ENCODE assay signal across 16 cellular contexts in the genomic region with DNA sequence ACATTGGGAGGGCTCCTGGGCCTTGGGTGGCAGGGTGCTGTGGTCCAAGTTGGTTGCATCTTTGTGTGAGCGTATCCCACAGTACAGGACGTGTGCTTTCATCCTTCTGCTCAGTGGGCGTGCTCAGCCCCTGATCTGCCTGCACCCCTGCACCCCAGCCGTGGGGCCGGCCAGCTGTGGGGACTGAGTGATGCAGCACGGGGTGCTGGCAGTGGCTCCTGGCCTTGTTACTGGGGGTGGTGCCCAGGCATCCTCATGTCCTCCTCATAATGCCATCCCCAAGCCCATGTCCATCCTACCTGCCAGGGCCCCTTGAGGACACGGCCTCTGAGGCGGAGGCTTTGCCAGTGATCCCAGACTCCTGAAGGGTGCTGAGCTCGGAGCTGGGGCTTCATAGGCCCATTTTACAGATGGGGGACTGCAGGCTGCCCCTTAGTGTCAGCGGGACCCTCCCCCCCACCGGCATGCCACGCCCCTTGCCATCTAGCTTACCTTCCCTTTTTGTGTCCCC.
DNase-seq lines count a peak whose midpoint lies in the region; ATAC-seq and TF ChIP-seq lines count a peak whose summit lies in the region.
"Had no signal": no experiment of that assay in that cellular context is flagged by ENCODE, and none has a peak within 500 bp of the region (broad histone marks: within the 10 kb centered on the region; RNA-seq: fewer than 3 reads in every experiment).

No MANE protein-coding gene starts in this region.

- no peaks in the 10 kb centered on the region for H3K9me3 ChIP-seq in WERI-Rb-1 (ENCODE audit: severe bottlenecking)
- H3K9me3 ChIP-seq in right atrium auricular region: no peaks in the 10 kb centered on the region
- H3K9me3 ChIP-seq: thoracic aorta had no signal

- no peak overlapping the region for H3K27ac ChIP-seq in WERI-Rb-1
- H3K27ac ChIP-seq in right atrium auricular region: no peak overlapping the region
- H3K27ac ChIP-seq: thoracic aorta had no signal

- peak; percentile 6 for DNase-seq in WERI-Rb-1
- DNase-seq in activated T-cell treated with anti-CD3 and anti-CD28 coated beads, Interleukin-2, amount 50 U/mL, for 48 hours: peak; percentile 8 to 12
- peak; percentile 38 for DNase-seq in right atrium auricular region (ENCODE audit: low spot score)
- peak; percentile 2 for DNase-seq in stimulated activated naive CD8-positive, alpha-beta T cell treated with anti-CD3 and anti-CD28 coated beads, Interleukin-15, Interleukin-2, amounts not matched to agents 100 U/mL and 50 U/mL, for 24 hours
- no peak for DNase-seq in NCI-H524 treated with DMSO at 0.1 percent for 48 hours (lab: John Stamatoyannopoulos, UW)
- no peak for DNase-seq in germinal center (ENCODE audit: low spot score)
- DNase-seq: activated CD4-positive, alpha-beta T cell treated with anti-CD3 and anti-CD28 coated beads, Interleukin-2, amount 50 U/mL, for 48 hours; activated naive CD4-positive, alpha-beta T cell; C1 segment of cervical spinal cord; DMS153; effector CD8-positive, alpha-beta T cell; NCI-H1694; NCI-H345 had no signal

- H3K4me1 ChIP-seq in right atrium auricular region: no peaks in the 10 kb centered on the region

- H3K4me3 ChIP-seq in WERI-Rb-1 (ENCODE audit: low read depth, low read length) (no peak overlapping the region), right atrium auricular region (no peak overlapping the region)
- H3K4me3 ChIP-seq: thoracic aorta had no signal

- H3K27me3 ChIP-seq in WERI-Rb-1 (ENCODE audit: insufficient read depth, low read depth, severe bottlenecking) (no peaks in the 10 kb centered on the region), right atrium auricular region (no peaks in the 10 kb centered on the region)

- ATAC-seq in stimulated activated naive CD8-positive, alpha-beta T cell treated with anti-CD3 and anti-CD28 coated beads, Interleukin-15, Interleukin-2, amounts not matched to agents 100 U/mL and 50 U/mL, for 24 hours: no peak
- ATAC-seq in GM18519 (IDR thresholded peaks at IDR 0.05; ENCODE audit: low FRiP score, unreplicated experiment) (no peak), GM19395 (IDR thresholded peaks at IDR 0.05; ENCODE audit: unreplicated experiment) (no peak)

- peaks cover 36% of the 10 kb centered on the region for H3K36me3 ChIP-seq in WERI-Rb-1
- peaks cover 50% of the 10 kb centered on the region for H3K36me3 ChIP-seq in right atrium auricular region

- TF ChIP-seq CTCF in WERI-Rb-1 (IDR thresholded peaks at IDR 0.05; ENCODE audit: low read depth, low read length) (no peak), right atrium auricular region (IDR thresholded peaks at IDR 0.05) (no peak)

Comparison
In these comparisons a context has a peak if more than half of its experiments do, and no peak if none do; other contexts are left out.
1. DNase-seq: peak in WERI-Rb-1 (single experiment), activated T-cell treated with anti-CD3 and anti-CD28 coated beads, Interleukin-2, amount 50 U/mL, for 48 hours (2 of 2), right atrium auricular region (single experiment) and stimulated activated naive CD8-positive, alpha-beta T cell treated with anti-CD3 and anti-CD28 coated beads, Interleukin-15, Interleukin-2, amounts not matched to agents 100 U/mL and 50 U/mL, for 24 hours (single experiment); none in NCI-H524 treated with DMSO at 0.1 percent for 48 hours (single experiment) and germinal center (single experiment).